Comparison of ENCODE assay signal across 8 cellular contexts in the genomic region with DNA sequence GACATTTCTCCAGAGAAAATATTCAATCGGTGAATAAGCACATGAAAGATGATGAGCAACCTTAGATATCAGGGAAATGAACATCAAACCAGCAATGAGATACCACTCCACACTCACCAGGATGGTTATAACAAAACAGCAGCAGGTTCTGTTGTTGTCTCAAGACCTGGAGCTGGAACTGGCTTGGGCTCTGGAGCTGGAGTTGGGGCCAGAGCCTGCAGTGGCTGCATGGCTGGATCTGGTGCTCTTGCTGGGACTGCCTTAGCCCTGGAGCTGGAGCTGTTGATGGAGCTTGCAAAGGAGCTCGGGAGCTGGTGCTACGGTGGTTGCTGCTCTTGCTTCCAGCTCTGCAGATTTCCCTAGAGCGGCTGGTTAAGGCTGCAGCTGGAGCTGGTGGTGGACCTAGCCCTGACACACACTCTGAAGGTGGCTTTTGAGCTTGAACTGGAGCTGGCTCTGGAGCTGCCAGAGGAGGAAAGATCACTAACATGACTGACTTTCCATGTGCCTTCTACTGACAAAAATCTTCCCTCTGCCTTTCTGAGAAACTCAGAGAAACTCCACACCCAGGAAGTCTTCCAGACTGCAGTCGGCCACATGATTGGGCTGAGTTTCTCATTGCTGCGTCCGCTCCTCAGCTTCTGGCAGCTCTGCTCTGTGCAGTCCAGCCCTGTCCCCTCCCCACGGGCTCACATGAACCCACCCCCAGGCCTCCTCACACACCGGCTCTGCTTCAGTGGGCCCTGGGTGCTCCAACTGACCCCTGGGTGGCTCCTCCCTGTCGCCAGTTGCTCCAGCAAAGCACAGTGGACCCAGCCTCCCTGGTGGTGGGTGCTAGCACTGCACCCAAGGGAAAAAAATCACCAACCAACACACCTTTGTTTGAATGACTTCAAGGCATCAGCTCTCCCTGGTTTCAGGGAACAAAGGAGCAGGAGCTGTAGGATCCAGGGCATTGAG.
A peak's percentile ranks its signal among the peaks of the same experiment; 100 is the strongest.
DNase-seq lines count a peak whose midpoint lies in the region; ATAC-seq, FAIRE-seq and TF ChIP-seq lines count a peak whose summit lies in the region.

No MANE protein-coding gene starts in this region.

- H3K36me3 ChIP-seq in right atrium auricular region, result no peaks in the 10 kb centered on the region

- FAIRE-seq in GM12892 (lab: Jason Lieb, UNC), result no peak

- H3K4me3 Mint-ChIP-seq in nephron, result no peak overlapping the region

- no peak for TF ChIP-seq POLR2A in GM12892 (IDR thresholded peaks at IDR 0.05; ENCODE audit: low read depth, low read length)

- no peaks in the 10 kb centered on the region for H3K9me3 ChIP-seq in right atrium auricular region

- H3K36me3 Mint-ChIP-seq in nephron (ENCODE audit: low read depth), result no peaks in the 10 kb centered on the region

- no peaks in the 10 kb centered on the region for H3K9me3 Mint-ChIP-seq in nephron

- ATAC-seq in Right ventricle myocardium inferior, result no peak
- ATAC-seq in HG03342 (IDR thresholded peaks at IDR 0.05; ENCODE audit: unreplicated experiment), result peak; percentile 67
- ATAC-seq in HG02981 (IDR thresholded peaks at IDR 0.05; ENCODE audit: unreplicated experiment), result no peak
- no peak for ATAC-seq in GM18511 (IDR thresholded peaks at IDR 0.05; ENCODE audit: unreplicated experiment)

- H3K27ac Mint-ChIP-seq in nephron, result peak overlapping the region in 1 of 3 experiments; percentile 66

- H3K4me1 ChIP-seq in right atrium auricular region, result no peaks in the 10 kb centered on the region

- H3K4me3 ChIP-seq in right atrium auricular region, result no peak overlapping the region

- peak; percentile 71 for DNase-seq in Right ventricle myocardium inferior (ENCODE audit: missing footprints)
- no peak for DNase-seq in right atrium auricular region (ENCODE audit: low spot score)
- DNase-seq in astrocyte of the hippocampus (ENCODE audit: low read depth, low spot score), result peak; percentile 8
- no peak for DNase-seq in GM12892 (ENCODE audit: insufficient read length)

- TF ChIP-seq CTCF in right atrium auricular region (IDR thresholded peaks at IDR 0.05), result peak in 1 of 2 donors; percentile 35
- TF ChIP-seq CTCF in nephron (IDR thresholded peaks at IDR 0.05; ENCODE audit: unreplicated experiment in 3 of 3), result peak; percentile 26 to 47 (median 37)

- H3K27me3 Mint-ChIP-seq in nephron (ENCODE audit: low read depth), result peaks cover 6% of the 10 kb centered on the region

- intact Hi-C loops in Right ventricle myocardium inferior (cut with DNase I), result no loop called here

- no peak overlapping the region for H3K27ac ChIP-seq in right atrium auricular region

- no peaks in the 10 kb centered on the region for H3K27me3 ChIP-seq in right atrium auricular region

- H3K4me1 Mint-ChIP-seq in nephron, result no peaks in the 10 kb centered on the region

Comparison
In these comparisons a context has a peak if more than half of its experiments do, and no peak if none do; other contexts are left out.
1. DNase-seq: peak in Right ventricle myocardium inferior (single experiment) and astrocyte of the hippocampus (single experiment); none in right atrium auricular region (single experiment) and GM12892 (single experiment).